Comparison of ENCODE assay signal across 26 cellular contexts in the genomic region with DNA sequence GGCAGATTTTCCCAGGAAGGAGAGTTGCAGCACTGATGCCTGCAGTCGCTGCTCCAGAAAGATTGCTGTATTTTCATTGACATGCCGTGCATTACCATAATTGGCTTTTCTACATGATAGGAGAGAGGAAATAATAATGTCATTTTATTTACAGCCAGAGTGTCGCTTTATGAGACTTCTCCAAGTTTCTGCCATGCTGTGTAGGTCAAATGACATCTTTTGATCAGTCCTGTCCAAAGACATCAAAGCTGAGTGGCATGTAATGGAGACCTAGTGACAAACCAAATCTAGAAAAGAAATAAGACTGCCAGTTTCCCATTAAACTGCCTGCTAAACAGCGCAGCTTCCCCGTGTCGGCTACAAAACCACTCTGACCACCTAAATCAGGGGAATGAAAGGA.
"Had no signal": no experiment of that assay in that cellular context is flagged by ENCODE, and none has a peak within 500 bp of the region (broad histone marks: within the 10 kb centered on the region; RNA-seq: fewer than 3 reads in every experiment).

No MANE protein-coding gene starts in this region.

- H3K4me3 Mint-ChIP-seq: activated CD4-positive, alpha-beta memory T cell treated with anti-CD3 and anti-CD28 coated beads for 36 hours; activated CD4-positive, alpha-beta T cell treated with anti-CD3 and anti-CD28 coated beads, Interleukin-2, amount 10 ng/mL, durations not matched to agents 7 days and 5 days; activated naive CD4-positive, alpha-beta T cell treated with anti-CD3 and anti-CD28 coated beads, Interleukin-2, amount 50 U/mL, for 24 hours; activated T-helper 1 cell treated with anti-CD3 and anti-CD28 coated beads, Interleukin-12 subunit alpha, Interleukin-12 subunit beta, Interleukin-2, Interleukin-4 antibody, amounts not matched to agents 30 ng/mL and 10 ng/mL and 1 ng/mL, durations not matched to agents 14 hours and 24 hours and 36 hours; T-cell had no signal

- H3K27ac Mint-ChIP-seq: activated CD4-positive, alpha-beta memory T cell treated with anti-CD3 and anti-CD28 coated beads for 36 hours; activated CD4-positive, alpha-beta T cell treated with anti-CD3 and anti-CD28 coated beads, Interleukin-2, amount 10 ng/mL, durations not matched to agents 7 days and 5 days; activated naive CD4-positive, alpha-beta T cell treated with anti-CD3 and anti-CD28 coated beads, Interleukin-2, amount 50 U/mL, for 24 hours; activated T-helper 1 cell treated with anti-CD3 and anti-CD28 coated beads, Interleukin-12 subunit alpha, Interleukin-12 subunit beta, Interleukin-2, Interleukin-4 antibody, amounts not matched to agents 30 ng/mL and 10 ng/mL and 1 ng/mL, durations not matched to agents 14 hours and 24 hours and 36 hours; T-cell had no signal

- H3K27me3 Mint-ChIP-seq: activated CD4-positive, alpha-beta memory T cell treated with anti-CD3 and anti-CD28 coated beads for 36 hours; activated CD4-positive, alpha-beta T cell treated with anti-CD3 and anti-CD28 coated beads, Interleukin-2, amount 10 ng/mL, durations not matched to agents 7 days and 5 days; activated naive CD4-positive, alpha-beta T cell treated with anti-CD3 and anti-CD28 coated beads, Interleukin-2, amount 50 U/mL, for 24 hours; T-cell had no signal

- H3K27me3 ChIP-seq: ascending aorta, brain microvascular endothelial cell, cardiac muscle cell, MG63 had no signal

- H3K4me1 ChIP-seq: ascending aorta had no signal

- ATAC-seq: T-cell had no signal

- H3K9ac ChIP-seq: KMS-11 had no signal

- H3K36me3 ChIP-seq: ascending aorta, brain microvascular endothelial cell, cardiac muscle cell, MG63 had no signal

- DNase-seq: activated CD4-positive, alpha-beta memory T cell treated with anti-CD3 and anti-CD28 coated beads for 36 hours; activated CD4-positive, alpha-beta T cell treated with anti-CD3 and anti-CD28 coated beads, Interleukin-2, amount 10 ng/mL, durations not matched to agents 7 days and 5 days; activated CD4-positive, CD25-positive, alpha-beta regulatory T cell; activated CD8-positive, alpha-beta memory T cell treated with anti-CD3 and anti-CD28 coated beads, Interleukin-2, amount 50 U/mL, for 4 hours; activated effector memory CD4-positive, alpha-beta T cell treated with Interleukin-2 at 50 U/mL for 16 hours; activated naive CD4-positive, alpha-beta T cell; brain microvascular endothelial cell; MG63; NCI-H1092 treated with DMSO at 0.1 percent for 48 hours; NCI-H1436; NCI-H1694 treated with DMSO at 0.1 percent for 48 hours; NCI-H2029 treated with DMSO at 0.1 percent for 48 hours; NCI-H345; NCI-H510A; NCI-H526 treated with DMSO at 0.1 percent for 48 hours; SIG-M5; T-cell; T-helper 2 cell; T1000 had no signal

- H3K9me3 ChIP-seq: ascending aorta, MG63 had no signal

- H3K36me3 Mint-ChIP-seq: activated CD4-positive, alpha-beta memory T cell treated with anti-CD3 and anti-CD28 coated beads for 36 hours had no signal

- H3K27ac ChIP-seq: ascending aorta, brain microvascular endothelial cell, cardiac muscle cell, KMS-11, SK-N-MC, VCaP had no signal

- H3K4me2 ChIP-seq: KMS-11 had no signal

- H3K9me3 Mint-ChIP-seq: activated CD4-positive, alpha-beta memory T cell treated with anti-CD3 and anti-CD28 coated beads for 36 hours; activated CD4-positive, alpha-beta T cell treated with anti-CD3 and anti-CD28 coated beads, Interleukin-2, amount 10 ng/mL, durations not matched to agents 7 days and 5 days; activated naive CD4-positive, alpha-beta T cell treated with anti-CD3 and anti-CD28 coated beads, Interleukin-2, amount 50 U/mL, for 24 hours; activated T-helper 1 cell treated with anti-CD3 and anti-CD28 coated beads, Interleukin-12 subunit alpha, Interleukin-12 subunit beta, Interleukin-2, Interleukin-4 antibody, amounts not matched to agents 30 ng/mL and 10 ng/mL and 1 ng/mL, durations not matched to agents 14 hours and 24 hours and 36 hours; T-cell had no signal

- H3K4me3 ChIP-seq: ascending aorta, cardiac muscle cell, MG63, SK-N-MC had no signal
